Comparison of ENCODE assay signal across 12 cellular contexts in the genomic region with DNA sequence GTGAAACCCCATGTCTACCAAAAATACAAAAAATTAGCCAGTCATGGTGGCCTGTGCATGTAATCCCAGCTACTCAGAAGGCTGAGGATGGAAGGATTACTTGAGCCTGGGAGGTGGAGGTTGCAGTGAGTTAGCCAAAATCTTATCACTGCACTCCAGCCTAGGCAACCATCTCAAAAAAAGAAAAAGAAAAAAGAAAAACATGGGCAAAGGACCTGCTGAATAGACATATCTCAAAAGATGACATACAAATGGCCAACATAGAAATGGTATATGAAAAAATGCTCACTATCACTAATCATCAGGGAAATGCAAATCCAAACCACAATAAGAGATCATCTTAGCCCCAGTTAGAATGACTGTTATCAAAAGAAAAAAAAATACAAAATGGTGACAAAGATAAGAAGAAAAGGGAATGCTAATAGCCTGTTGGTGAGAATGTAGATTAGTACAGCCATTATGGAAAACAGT. TPM values are rescaled to one million over a fixed set of nuclear protein-coding genes. Genes with fewer than 3 reads are reported as not detected.
DNase-seq lines count a peak whose midpoint lies in the region; ATAC-seq, FAIRE-seq and TF ChIP-seq lines count a peak whose summit lies in the region.
"Had no signal": no experiment of that assay in that cellular context is flagged by ENCODE, and none has a peak within 500 bp of the region (broad histone marks: within the 10 kb centered on the region; RNA-seq: fewer than 3 reads in every experiment).

No MANE protein-coding gene starts in this region.

- no peak for TF ChIP-seq RAD21 in HepG2 (CRISPR knock-in tag; IDR thresholded peaks at IDR 0.05)

- in situ Hi-C loops in HepG2 (cut with HindIII; ENCODE audit: extremely low pct_ligation_motif_present, low pct_unique_long_range_greater_than_20kb) = no loop called here

- intact Hi-C loops in HepG2 (cut with micrococcal nuclease; ENCODE audit: unreplicated experiment) (loop anchor here (5.0 kb wide), 2 partner anchors 143 to 223 kb away; no protein-coding TSS in a partner anchor), right lobe of liver (cut with DNase I) (no loop called here), lower lobe of right lung (cut with DNase I) (no loop called here)

- peaks cover 13% of the 10 kb centered on the region for H3K36me3 Mint-ChIP-seq in T-helper 17 cell (ENCODE audit: low read depth)

- H3K79me2 ChIP-seq in HepG2 (ENCODE audit: insufficient read depth, low read length) (peaks cover 43% of the 10 kb centered on the region), hepatocyte (peaks cover 25% of the 10 kb centered on the region)

- no TSS peak for BruUV-seq in HepG2 (replicated peaks; lab: Mats Ljungman, UMichigan)

- TF ChIP-seq CTCF in HepG2 (CRISPR knock-in tag; IDR thresholded peaks at IDR 0.05) (no peak), right lobe of liver (IDR thresholded peaks at IDR 0.05) (no peak), hepatocyte (IDR thresholded peaks at IDR 0.05; ENCODE audit: poor library complexity) (no peak), lower lobe of right lung (IDR thresholded peaks at IDR 0.05) (no peak)

- H3K27ac Mint-ChIP-seq in T-helper 17 cell = peak overlapping the region; percentile 99

- no peaks in the 10 kb centered on the region; a peak in 1 of 5 replicates for H3K27me3 ChIP-seq in HepG2 (ENCODE audit: control insufficient read depth in 1 of 2, insufficient read depth in 2 of 2, low read length in 2 of 2)
- no peaks in the 10 kb centered on the region for H3K27me3 ChIP-seq in right lobe of liver
- H3K27me3 ChIP-seq in hepatocyte = no peaks in the 10 kb centered on the region
- no peaks in the 10 kb centered on the region for H3K27me3 ChIP-seq in lower lobe of right lung (ENCODE audit: low read depth)
- H3K27me3 ChIP-seq: heart right ventricle had no signal

- H3K36me3 ChIP-seq in HepG2 (replicated peaks in 1 of 2; ENCODE audit: control insufficient read depth in 1 of 2, insufficient read depth in 2 of 2, low read length in 2 of 2) = peaks cover 0 to 5% of the 10 kb centered on the region in 2 experiments; a peak in 1 of 5 replicates
- H3K36me3 ChIP-seq in right lobe of liver = peaks cover 0 to 5% (median 0%) of the 10 kb centered on the region in 4 donors
- no peaks in the 10 kb centered on the region for H3K36me3 ChIP-seq in hepatocyte (replicated peaks; ENCODE audit: insufficient read depth, low read depth)
- H3K36me3 ChIP-seq in lower lobe of right lung = peaks cover 17% of the 10 kb centered on the region

- H3K4me1 ChIP-seq in HepG2 (ENCODE audit: insufficient read depth, low read length) (peaks cover 30% of the 10 kb centered on the region), right lobe of liver (peaks cover 0 to 6% (median 3%) of the 10 kb centered on the region in 4 donors), hepatocyte (ENCODE audit: insufficient read depth) (peaks cover 9% of the 10 kb centered on the region), lower lobe of right lung (peaks cover 26% of the 10 kb centered on the region)

- peak overlapping the region; percentile 43 for H3K4me3 Mint-ChIP-seq in T-helper 17 cell

- H3K27ac ChIP-seq in HepG2 (ENCODE audit: extremely low read length, insufficient read depth, low read length) = no peak overlapping the region
- H3K27ac ChIP-seq in right lobe of liver = no peak overlapping the region
- H3K27ac ChIP-seq in hepatocyte = no peak overlapping the region
- no peak overlapping the region for H3K27ac ChIP-seq in lower lobe of right lung

- POLR2A ChIA-PET in HepG2 (lab: Yijun Ruan, JAX) = interaction anchor here (0.8 to 6.2 kb wide), 3 partner anchors 22 to 1419 kb away, joined by 3 to 142 read pairs (median 26); a partner anchor contains a TSS

- H3K4me3 ChIP-seq in HepG2 (replicated peaks in 1 of 3; ENCODE audit: insufficient read depth in 1 of 3, low read depth in 2 of 3, low read length in 3 of 3) = no peak overlapping the region; a peak in 1 of 6 replicates
- H3K4me3 ChIP-seq in right lobe of liver = no peak overlapping the region
- H3K4me3 ChIP-seq in hepatocyte = no peak overlapping the region
- H3K4me3 ChIP-seq in lower lobe of right lung = no peak overlapping the region

- no peaks in the 10 kb centered on the region for H3K27me3 Mint-ChIP-seq in T-helper 17 cell

- no peaks in the 10 kb centered on the region for H3K9me2 ChIP-seq in hepatocyte (replicated peaks; ENCODE audit: insufficient read depth)

- TF ChIP-seq EP300 in HepG2 (IDR thresholded peaks at IDR 0.05; ENCODE audit: low read depth in 2 of 2, low read length in 2 of 2) = no peak
- TF ChIP-seq EP300 in HepG2 (CRISPR knock-in tag; IDR thresholded peaks at IDR 0.05; ENCODE audit: borderline replicate concordance) = no peak

- H2AFZ ChIP-seq in HepG2 (ENCODE audit: low read length) = no peak overlapping the region
- no peak overlapping the region for H2AFZ ChIP-seq in hepatocyte

- H4K20me1 ChIP-seq in HepG2 (ENCODE audit: insufficient read depth, low read length) (peaks cover 15% of the 10 kb centered on the region; the same call in 1 of the 2 replicates), hepatocyte (ENCODE audit: insufficient read depth, poor library complexity, severe bottlenecking) (peaks cover 15% of the 10 kb centered on the region)

- ATAC-seq in HepG2 = no peak
- ATAC-seq in right lobe of liver = no peak
- no peak for ATAC-seq in T-helper 17 cell
- no peak for ATAC-seq in lower lobe of right lung
- ATAC-seq: heart right ventricle, left lobe of liver had no signal

- peaks cover 32% of the 10 kb centered on the region for H3K4me1 Mint-ChIP-seq in T-helper 17 cell

- CTCF ChIA-PET in HepG2 (lab: Yijun Ruan, JAX; ENCODE audit: low intra/inter-chr PET ratio, low total read pairs) = no interaction called here

- H3K4me2 ChIP-seq in HepG2 (ENCODE audit: low read depth, low read length) (peak overlapping the region; percentile 98; the same call in 1 of the 2 replicates), hepatocyte (peak overlapping the region; percentile 95)

- DNase-seq in HepG2 (ENCODE audit: low spot score) (no peak), right lobe of liver (no peak), T-helper 17 cell (no peak), hepatocyte (ENCODE audit: low spot score) (no peak), SKM-1 treated with dmso at 0.1 percent for 144 hours (lab: John Stamatoyannopoulos, UW; ENCODE audit: unreplicated experiment) (no peak), lower lobe of right lung (no peak), H4 (ENCODE audit: low spot score) (no peak)
- no peak for DNase-seq in NK-92 treated with Interleukin-12 subunit alpha and Interleukin-12 subunit beta, amount 100 ng/mL, for 24 hours (lab: John Stamatoyannopoulos, UW)
- DNase-seq: heart right ventricle, NCI-H2171 had no signal

- peak overlapping the region; percentile 96 for H3K9ac ChIP-seq in HepG2 (ENCODE audit: insufficient read depth, low read depth, low read length)

- H3K9me3 ChIP-seq in HepG2 (ENCODE audit: low read length) (no peaks in the 10 kb centered on the region), right lobe of liver (no peaks in the 10 kb centered on the region), T-helper 17 cell (ENCODE audit: control insufficient read depth, low read length, poor library complexity, severe bottlenecking) (no peaks in the 10 kb centered on the region), hepatocyte (ENCODE audit: low read depth) (no peaks in the 10 kb centered on the region), lower lobe of right lung (no peaks in the 10 kb centered on the region)
- H3K9me3 ChIP-seq: heart right ventricle had no signal

- no peak for TF ChIP-seq POLR2A in HepG2 (IDR thresholded peaks at IDR 0.05; ENCODE audit: insufficient read depth in 1 of 2, low read depth in 2 of 2, low read length in 2 of 2)
- no peak for TF ChIP-seq POLR2A in right lobe of liver (IDR thresholded peaks at IDR 0.05)

- no peak for FAIRE-seq in HepG2 (lab: Jason Lieb, UNC)
- FAIRE-seq: endothelial cell of umbilical vein had no signal

RNA-seq across cellular contexts. Expression of a gene that starts 1.4 kb away (rescaled TPM):
- 62.5 and 99.6 TPM in 2 replicates for total RNA-seq in HepG2 (2016; rRNA removed; fragmentation: Illumina TruSeq; extraction: Trizol)
- total RNA-seq in HepG2 (2016; cell fraction: cytosol; rRNA removed; fragmentation: Illumina TruSeq; extraction: Trizol; ENCODE audit: low read depth) = 10.8 and 10.9 TPM in 2 replicates
- 56.7 and 97.1 TPM in 2 replicates for total RNA-seq in HepG2 (2016; cell fraction: insoluble cytoplasmic fraction; rRNA removed; fragmentation: Illumina TruSeq; extraction: Trizol)
- 20.9 and 22.6 TPM in 2 replicates for total RNA-seq in HepG2 (2016; cell fraction: membrane; rRNA removed; fragmentation: Illumina TruSeq; extraction: Trizol)
- total RNA-seq in HepG2 (2016; cell fraction: nucleus; rRNA removed; fragmentation: Illumina TruSeq; extraction: Trizol) = 124 and 151 TPM in 2 replicates
- polyA plus RNA-seq in HepG2 (2011; rRNA removed) = 143 and 155 TPM in 2 replicates
- 88.2 and 122 TPM in 2 replicates for polyA plus RNA-seq in HepG2 (2011; cell fraction: cytosol; rRNA removed)
- polyA plus RNA-seq in HepG2 (2011; cell fraction: nucleus; rRNA removed) = 116 and 157 TPM in 2 replicates
- 86.0 and 95.7 TPM in 2 replicates for polyA plus RNA-seq in HepG2 (2012)
- polyA plus RNA-seq in HepG2 (2016; cell fraction: cytosol; fragmentation: Illumina TruSeq; extraction: Trizol; ENCODE audit: low read depth) = 4.3 and 4.5 TPM in 2 replicates
- polyA plus RNA-seq in HepG2 (2016; cell fraction: insoluble cytoplasmic fraction; fragmentation: Illumina TruSeq; extraction: Trizol; ENCODE audit: low read depth) = 51.8 and 59.4 TPM in 2 replicates
- polyA plus RNA-seq in HepG2 (2016; cell fraction: membrane; fragmentation: Illumina TruSeq; extraction: Trizol; ENCODE audit: low read depth) = 10.0 and 10.7 TPM in 2 replicates
- 170 and 178 TPM in 2 replicates for polyA plus RNA-seq in HepG2 (2016; cell fraction: nucleus; fragmentation: Illumina TruSeq; extraction: Trizol; ENCODE audit: insufficient read depth, low read depth)
- polyA minus RNA-seq in HepG2 (2011; rRNA and poly(A)+ RNA removed; ENCODE audit: low replicate concordance) = 35.4 and 110 TPM in 2 replicates
- polyA minus RNA-seq in HepG2 (2011; cell fraction: cytosol; rRNA and poly(A)+ RNA removed) = 83.6 and 87.9 TPM in 2 replicates
- polyA minus RNA-seq in HepG2 (2011; cell fraction: nucleus; rRNA and poly(A)+ RNA removed) = 120 and 144 TPM in 2 replicates
- total RNA-seq in right lobe of liver = 100 to 1,000 TPM in 5 of 6 experiments, 10 to 100 TPM in 1; 85.7 to 153 (median 121) TPM
- total RNA-seq in T-helper 17 cell = 100 to 1,000 TPM; 122 to 125 TPM
- 66.5 and 72.0 TPM in 2 replicates for total RNA-seq in hepatocyte
- 51.1 and 52.4 TPM in 2 replicates for polyA plus RNA-seq in hepatocyte
- total RNA-seq in lower lobe of right lung = 171 TPM
- 62.7 and 80.1 TPM in 2 replicates for total RNA-seq in H4 (2014; rRNA removed; shearing (Covaris generic))

RNA-seq across cellular contexts. Expression of a gene that starts 25.1 kb away (rescaled TPM):
- total RNA-seq in HepG2 (2016; rRNA removed; fragmentation: Illumina TruSeq; extraction: Trizol) (17.2 and 46.7 TPM in 2 replicates), right lobe of liver (100 to 1,000 TPM in 4 of 6 experiments, 10 to 100 TPM in 2; 70.3 to 112 (median 105) TPM), T-helper 17 cell (10 to 100 TPM; 30.3 to 35.9 TPM), hepatocyte (55.3 and 58.5 TPM in 2 replicates), lower lobe of right lung (55.5 TPM)
- total RNA-seq in HepG2 (2016; cell fraction: cytosol; rRNA removed; fragmentation: Illumina TruSeq; extraction: Trizol; ENCODE audit: low read depth) = 10.9 and 12.3 TPM in 2 replicates
- total RNA-seq in HepG2 (2016; cell fraction: insoluble cytoplasmic fraction; rRNA removed; fragmentation: Illumina TruSeq; extraction: Trizol) = 18.1 and 44.6 TPM in 2 replicates
- total RNA-seq in HepG2 (2016; cell fraction: membrane; rRNA removed; fragmentation: Illumina TruSeq; extraction: Trizol) = 15.7 and 17.3 TPM in 2 replicates
- 50.8 and 58.5 TPM in 2 replicates for total RNA-seq in HepG2 (2016; cell fraction: nucleus; rRNA removed; fragmentation: Illumina TruSeq; extraction: Trizol)
- polyA plus RNA-seq in HepG2 (2011; rRNA removed) (61.0 and 88.0 TPM in 2 replicates), hepatocyte (22.2 and 24.7 TPM in 2 replicates)
- polyA plus RNA-seq in HepG2 (2011; cell fraction: cytosol; rRNA removed) = 45.6 and 61.3 TPM in 2 replicates
- polyA plus RNA-seq in HepG2 (2011; cell fraction: nucleus; rRNA removed) = 145 and 168 TPM in 2 replicates
- 76.9 and 78.5 TPM in 2 replicates for polyA plus RNA-seq in HepG2 (2012)
- polyA plus RNA-seq in HepG2 (2016; cell fraction: cytosol; fragmentation: Illumina TruSeq; extraction: Trizol; ENCODE audit: low read depth) = 4.6 and 4.8 TPM in 2 replicates
- polyA plus RNA-seq in HepG2 (2016; cell fraction: insoluble cytoplasmic fraction; fragmentation: Illumina TruSeq; extraction: Trizol; ENCODE audit: low read depth) = 15.6 and 17.6 TPM in 2 replicates
- polyA plus RNA-seq in HepG2 (2016; cell fraction: membrane; fragmentation: Illumina TruSeq; extraction: Trizol; ENCODE audit: low read depth) = 9.2 and 10.8 TPM in 2 replicates
- polyA plus RNA-seq in HepG2 (2016; cell fraction: nucleus; fragmentation: Illumina TruSeq; extraction: Trizol; ENCODE audit: insufficient read depth, low read depth) = 96.7 and 99.7 TPM in 2 replicates
- 163 and 207 TPM in 2 replicates for polyA minus RNA-seq in HepG2 (2011; rRNA and poly(A)+ RNA removed; ENCODE audit: low replicate concordance)
- 39.9 and 52.7 TPM in 2 replicates for polyA minus RNA-seq in HepG2 (2011; cell fraction: cytosol; rRNA and poly(A)+ RNA removed)
- 60.9 and 82.7 TPM in 2 replicates for polyA minus RNA-seq in HepG2 (2011; cell fraction: nucleus; rRNA and poly(A)+ RNA removed)
- 13.1 and 14.1 TPM in 2 replicates for total RNA-seq in H4 (2014; rRNA removed; shearing (Covaris generic))

RNA-seq across cellular contexts. Expression of a gene that starts 25.4 kb away (rescaled TPM):
- total RNA-seq in HepG2 (2016; rRNA removed; fragmentation: Illumina TruSeq; extraction: Trizol) (10.3 and 13.3 TPM in 2 replicates), right lobe of liver (10 to 100 TPM in 3 of 6 experiments, 1 to 10 TPM in 3; 7.4 to 12.8 (median 9.5) TPM), T-helper 17 cell (10 to 100 TPM; 20.0 to 23.2 TPM), hepatocyte (17.6 and 25.1 TPM in 2 replicates), lower lobe of right lung (19.6 TPM)
- total RNA-seq in HepG2 (2016; cell fraction: cytosol; rRNA removed; fragmentation: Illumina TruSeq; extraction: Trizol; ENCODE audit: low read depth) = 6.9 and 7.5 TPM in 2 replicates
- total RNA-seq in HepG2 (2016; cell fraction: insoluble cytoplasmic fraction; rRNA removed; fragmentation: Illumina TruSeq; extraction: Trizol) = 10.3 and 15.0 TPM in 2 replicates
- 8.8 and 9.5 TPM in 2 replicates for total RNA-seq in HepG2 (2016; cell fraction: membrane; rRNA removed; fragmentation: Illumina TruSeq; extraction: Trizol)
- 16.6 and 22.7 TPM in 2 replicates for total RNA-seq in HepG2 (2016; cell fraction: nucleus; rRNA removed; fragmentation: Illumina TruSeq; extraction: Trizol)
- polyA plus RNA-seq in HepG2 (2011; rRNA removed) (19.5 and 21.4 TPM in 2 replicates), hepatocyte (16.4 and 18.1 TPM in 2 replicates)
- 11.0 and 11.1 TPM in 2 replicates for polyA plus RNA-seq in HepG2 (2011; cell fraction: cytosol; rRNA removed)
- polyA plus RNA-seq in HepG2 (2011; cell fraction: nucleus; rRNA removed) = 56.3 and 61.9 TPM in 2 replicates
- polyA plus RNA-seq in HepG2 (2012) = 9.6 and 10.3 TPM in 2 replicates
- 2.4 and 3.2 TPM in 2 replicates for polyA plus RNA-seq in HepG2 (2016; cell fraction: cytosol; fragmentation: Illumina TruSeq; extraction: Trizol; ENCODE audit: low read depth)
- 9.4 TPM in 2 replicates for polyA plus RNA-seq in HepG2 (2016; cell fraction: insoluble cytoplasmic fraction; fragmentation: Illumina TruSeq; extraction: Trizol; ENCODE audit: low read depth)
- polyA plus RNA-seq in HepG2 (2016; cell fraction: membrane; fragmentation: Illumina TruSeq; extraction: Trizol; ENCODE audit: low read depth) = 6.4 and 6.6 TPM in 2 replicates
- 34.9 and 37.5 TPM in 2 replicates for polyA plus RNA-seq in HepG2 (2016; cell fraction: nucleus; fragmentation: Illumina TruSeq; extraction: Trizol; ENCODE audit: insufficient read depth, low read depth)
- 14.8 and 18.1 TPM in 2 replicates for polyA minus RNA-seq in HepG2 (2011; rRNA and poly(A)+ RNA removed; ENCODE audit: low replicate concordance)
- 3.2 and 4.1 TPM in 2 replicates for polyA minus RNA-seq in HepG2 (2011; cell fraction: cytosol; rRNA and poly(A)+ RNA removed)
- 19.1 and 24.5 TPM in 2 replicates for polyA minus RNA-seq in HepG2 (2011; cell fraction: nucleus; rRNA and poly(A)+ RNA removed)
- 14.3 and 14.6 TPM in 2 replicates for total RNA-seq in H4 (2014; rRNA removed; shearing (Covaris generic))
